ENCODE assay signal across 9 cellular contexts in the genomic region with DNA sequence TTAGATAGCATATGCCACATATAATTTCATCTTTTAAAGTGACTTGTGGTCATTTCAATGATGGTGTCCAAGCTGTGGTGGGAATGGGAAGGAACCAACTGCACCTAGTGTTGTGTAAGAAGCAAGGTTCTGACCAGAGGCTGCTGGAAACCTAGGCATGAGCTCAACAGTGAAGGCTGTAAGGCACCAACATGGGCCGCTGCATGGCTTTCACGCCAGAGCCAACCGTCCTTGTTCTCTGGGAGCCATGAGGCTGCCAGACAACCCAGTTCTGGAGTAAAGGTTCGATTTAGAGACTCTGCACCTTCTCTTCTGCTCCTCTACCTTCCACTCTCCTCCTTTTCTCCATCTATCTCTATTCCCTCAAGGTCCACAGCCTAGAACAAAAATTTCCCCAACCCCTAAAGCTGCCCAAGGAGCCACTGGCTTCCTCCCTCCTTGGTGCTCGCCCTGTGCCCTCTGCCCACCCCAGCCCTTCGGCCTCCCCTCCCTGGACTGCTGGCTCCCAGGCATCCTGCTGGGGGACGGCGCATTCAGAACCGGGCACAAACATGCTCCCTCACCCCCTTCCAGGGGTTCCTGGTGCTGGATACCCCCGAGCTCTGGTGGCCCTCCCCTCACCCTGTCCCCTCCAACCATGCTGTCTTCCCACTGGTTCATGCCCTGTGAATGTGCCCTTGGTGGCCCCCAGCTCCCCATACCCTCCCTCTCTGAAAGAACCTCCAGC.
"Had no signal": no experiment of that assay in that cellular context is flagged by ENCODE, and none has a peak within 500 bp of the region (broad histone marks: within the 10 kb centered on the region; RNA-seq: fewer than 3 reads in every experiment).

No MANE protein-coding gene starts in this region.

- H3K27ac ChIP-seq: GM23248, HL-60 had no signal

- H3K4me1 ChIP-seq: HAP-1 had no signal

- H3K4me1 Mint-ChIP-seq: IgD-negative memory B cell had no signal

- H3K27ac Mint-ChIP-seq: HFFc6, IgD-negative memory B cell had no signal

- H3K9me3 ChIP-seq: HAP-1 had no signal

- DNase-seq: GM23248, GOT3, H7, HFFc6 had no signal

- H3K36me3 ChIP-seq: HAP-1 had no signal

- H3K9me3 Mint-ChIP-seq: HFFc6 had no signal

- H3K4me3 ChIP-seq: GM23248, HAP-1 had no signal

- FAIRE-seq: HepG2 had no signal

- ATAC-seq: HCT116, HepG2 had no signal

- H3K4me3 Mint-ChIP-seq: HFFc6, IgD-negative memory B cell had no signal
